In the genomic region with DNA sequence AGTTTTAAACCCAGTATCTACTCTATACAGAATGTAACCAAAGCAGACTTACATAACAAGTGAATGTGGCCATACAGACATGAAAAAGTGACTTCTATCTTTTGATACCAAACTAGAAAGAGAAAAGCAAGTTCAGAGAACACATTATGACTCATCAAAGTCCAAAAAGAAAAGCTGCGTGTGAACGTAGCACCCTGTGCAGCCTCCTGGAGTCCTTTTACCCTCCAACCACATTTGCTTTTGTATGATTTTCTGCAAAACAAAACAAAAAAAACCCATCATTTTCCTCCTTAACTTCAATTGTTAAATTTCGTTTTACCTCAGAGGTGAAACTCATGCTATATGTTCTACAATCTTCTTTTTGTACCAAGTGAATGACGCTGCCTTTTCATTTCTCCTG, we compare ENCODE assay signal across 12 cellular contexts. TPM values are rescaled to one million over a fixed set of nuclear protein-coding genes. Genes with fewer than 3 reads are reported as not detected.
DNase-seq lines count a peak whose midpoint lies in the region; ATAC-seq and TF ChIP-seq lines count a peak whose summit lies in the region.
"Had no signal": no experiment of that assay in that cellular context is flagged by ENCODE, and none has a peak within 500 bp of the region (broad histone marks: within the 10 kb centered on the region; RNA-seq: fewer than 3 reads in every experiment).

No MANE protein-coding gene starts in this region.

- peaks cover 36% of the 10 kb centered on the region for H3K4me1 Mint-ChIP-seq in activated CD4-positive, alpha-beta T cell treated with anti-CD3 and anti-CD28 coated beads, Interleukin-2, amount 10 ng/mL, durations not matched to agents 7 days and 5 days
- H3K4me1 Mint-ChIP-seq in activated naive CD4-positive, alpha-beta T cell treated with anti-CD3 and anti-CD28 coated beads for 36 hours (ENCODE audit: low read depth), result peaks cover 30% of the 10 kb centered on the region
- H3K4me1 Mint-ChIP-seq in neural progenitor cell, result no peaks in the 10 kb centered on the region

- H3K4me1 ChIP-seq in Karpas-422 (ENCODE audit: low read length), result peaks cover 10% of the 10 kb centered on the region
- H3K4me1 ChIP-seq in neural progenitor cell, result peaks cover 4% of the 10 kb centered on the region

- H3K9me3 ChIP-seq in Karpas-422 (ENCODE audit: low read length), result no peaks in the 10 kb centered on the region
- H3K9me3 ChIP-seq in neural progenitor cell (ENCODE audit: low read depth), result no peaks in the 10 kb centered on the region
- H3K9me3 ChIP-seq: left lung had no signal

- no peak overlapping the region for H3K9ac ChIP-seq in Karpas-422 (ENCODE audit: low read length)
- no peak overlapping the region for H3K9ac ChIP-seq in neural progenitor cell

- H3K4me3 Mint-ChIP-seq in activated CD4-positive, alpha-beta T cell treated with anti-CD3 and anti-CD28 coated beads, Interleukin-2, amount 10 ng/mL, durations not matched to agents 7 days and 5 days, result no peak overlapping the region
- H3K4me3 Mint-ChIP-seq in activated naive CD4-positive, alpha-beta T cell treated with anti-CD3 and anti-CD28 coated beads for 36 hours, result no peak overlapping the region
- H3K4me3 Mint-ChIP-seq in neural progenitor cell, result no peak overlapping the region

- no peak for TF ChIP-seq CTCF in neural progenitor cell (IDR thresholded peaks at IDR 0.05)

- H3K9me2 ChIP-seq in Karpas-422 (replicated peaks; ENCODE audit: insufficient read depth, low read length), result no peaks in the 10 kb centered on the region; the same call in 1 of the 2 replicates

- H3K27ac ChIP-seq in Karpas-422 (ENCODE audit: low read length), result no peak overlapping the region
- H3K27ac ChIP-seq in neural progenitor cell, result no peak overlapping the region
- H3K27ac ChIP-seq: cardiac muscle cell, left lung had no signal

- H3K79me2 ChIP-seq in Karpas-422 (ENCODE audit: low read length), result peaks cover 10% of the 10 kb centered on the region; the same call in 1 of the 2 replicates
- no peaks in the 10 kb centered on the region for H3K79me2 ChIP-seq in neural progenitor cell (ENCODE audit: low read depth)

- no peaks in the 10 kb centered on the region for H3K9me3 Mint-ChIP-seq in activated CD4-positive, alpha-beta T cell treated with anti-CD3 and anti-CD28 coated beads, Interleukin-2, amount 10 ng/mL, durations not matched to agents 7 days and 5 days
- H3K9me3 Mint-ChIP-seq in activated naive CD4-positive, alpha-beta T cell treated with anti-CD3 and anti-CD28 coated beads for 36 hours, result no peaks in the 10 kb centered on the region
- H3K9me3 Mint-ChIP-seq in neural progenitor cell, result no peaks in the 10 kb centered on the region

- POLR2A ChIA-PET in activated CD4-positive, alpha-beta T cell treated with anti-CD3 and anti-CD28 coated beads, Interleukin-2, amount 10 ng/mL, durations not matched to agents 7 days and 5 days (lab: Charles Lee), result no interaction called here

- peak; percentile 36 for DNase-seq in activated CD4-positive, alpha-beta T cell treated with anti-CD3 and anti-CD28 coated beads, Interleukin-2, amount 10 ng/mL, durations not matched to agents 7 days and 5 days
- DNase-seq in activated CD4-positive, alpha-beta T cell treated with anti-CD3 and anti-CD28 coated beads for 1 hour, result no peak
- DNase-seq in activated naive CD4-positive, alpha-beta T cell treated with anti-CD3 and anti-CD28 coated beads for 36 hours, result peak; percentile 42
- DNase-seq in Karpas-422 (no peak), amygdala (lab: John Stamatoyannopoulos, UW) (no peak), neural progenitor cell (ENCODE audit: low spot score) (no peak)
- DNase-seq: activated T-cell treated with anti-CD3 and anti-CD28 coated beads, Interleukin-2, amount 50 U/mL, for 1 hour; left lung; naive thymus-derived CD8-positive, alpha-beta T cell had no signal

- H3K27me3 Mint-ChIP-seq in activated CD4-positive, alpha-beta T cell treated with anti-CD3 and anti-CD28 coated beads, Interleukin-2, amount 10 ng/mL, durations not matched to agents 7 days and 5 days, result peaks cover 4% of the 10 kb centered on the region
- no peaks in the 10 kb centered on the region for H3K27me3 Mint-ChIP-seq in activated naive CD4-positive, alpha-beta T cell treated with anti-CD3 and anti-CD28 coated beads for 36 hours (ENCODE audit: low read depth)
- peaks cover 23% of the 10 kb centered on the region for H3K27me3 Mint-ChIP-seq in neural progenitor cell (ENCODE audit: insufficient read depth, low read depth)

- H3K36me3 Mint-ChIP-seq in activated CD4-positive, alpha-beta T cell treated with anti-CD3 and anti-CD28 coated beads, Interleukin-2, amount 10 ng/mL, durations not matched to agents 7 days and 5 days (ENCODE audit: low read depth), result peaks cover 2% of the 10 kb centered on the region
- H3K36me3 Mint-ChIP-seq in activated naive CD4-positive, alpha-beta T cell treated with anti-CD3 and anti-CD28 coated beads for 36 hours (ENCODE audit: low read depth), result peaks cover 2% of the 10 kb centered on the region
- no peaks in the 10 kb centered on the region for H3K36me3 Mint-ChIP-seq in neural progenitor cell

- H3K27ac Mint-ChIP-seq in activated CD4-positive, alpha-beta T cell treated with anti-CD3 and anti-CD28 coated beads, Interleukin-2, amount 10 ng/mL, durations not matched to agents 7 days and 5 days, result peak overlapping the region; percentile 46
- H3K27ac Mint-ChIP-seq in activated naive CD4-positive, alpha-beta T cell treated with anti-CD3 and anti-CD28 coated beads for 36 hours, result peak overlapping the region; percentile 60
- no peak overlapping the region for H3K27ac Mint-ChIP-seq in neural progenitor cell

- H3F3A ChIP-seq in neural progenitor cell (ENCODE audit: low read depth), result no peaks in the 10 kb centered on the region

- ATAC-seq in GM19328 (IDR thresholded peaks at IDR 0.05; ENCODE audit: unreplicated experiment) (peak; percentile 13), HG03103 (IDR thresholded peaks at IDR 0.05; ENCODE audit: low read depth, unreplicated experiment) (peak; percentile 24)
- ATAC-seq: left lung; naive thymus-derived CD8-positive, alpha-beta T cell had no signal

- H3K4me2 ChIP-seq in Karpas-422 (ENCODE audit: low read depth, low read length, poor library complexity, severe bottlenecking) (no peak overlapping the region), neural progenitor cell (no peak overlapping the region)

- H3K36me3 ChIP-seq in Karpas-422 (ENCODE audit: insufficient read depth, low read length) (no peaks in the 10 kb centered on the region), neural progenitor cell (no peaks in the 10 kb centered on the region)
- H3K36me3 ChIP-seq: cardiac muscle cell, left lung had no signal

- H3K27me3 ChIP-seq in Karpas-422 (ENCODE audit: low read length) (no peaks in the 10 kb centered on the region), neural progenitor cell (peaks cover 71% of the 10 kb centered on the region)
- H3K27me3 ChIP-seq: left lung had no signal

- CTCF ChIA-PET in activated CD4-positive, alpha-beta T cell treated with anti-CD3 and anti-CD28 coated beads, Interleukin-2, amount 10 ng/mL, durations not matched to agents 7 days and 5 days (lab: Charles Lee), result interaction anchor here (0.9 to 1.1 kb wide), 2 partner anchors 11 to 74 kb away, joined by 3 to 4 read pairs; no protein-coding TSS in a partner anchor
- CTCF ChIA-PET in activated naive CD4-positive, alpha-beta T cell treated with anti-CD3 and anti-CD28 coated beads for 36 hours (lab: Charles Lee), result interaction anchor here (1.1 to 1.7 kb wide), 3 partner anchors 56 to 133 kb away, joined by 3 to 5 read pairs (median 4); no protein-coding TSS in a partner anchor

- H2AFZ ChIP-seq in Karpas-422 (ENCODE audit: low read length) (no peak overlapping the region), neural progenitor cell (replicated peaks) (no peak overlapping the region)

- intact Hi-C loops in activated naive CD4-positive, alpha-beta T cell treated with anti-CD3 and anti-CD28 coated beads for 36 hours (cut with micrococcal nuclease), result loop anchor here (1.0 to 10.0 kb wide), 4 partner anchors 75 to 1732 kb away; no protein-coding TSS in a partner anchor

- H4K20me1 ChIP-seq in Karpas-422 (ENCODE audit: insufficient read depth, low read depth, low read length) (no peaks in the 10 kb centered on the region), neural progenitor cell (ENCODE audit: low read depth) (peaks cover 5% of the 10 kb centered on the region)

- H3K4me3 ChIP-seq in Karpas-422 (ENCODE audit: low read length), result no peak overlapping the region
- no peak overlapping the region for H3K4me3 ChIP-seq in neural progenitor cell
- H3K4me3 ChIP-seq: cardiac muscle cell, left lung had no signal

RNA-seq across cellular contexts. Expression of a gene that starts 2.8 kb away (rescaled TPM):
- total RNA-seq in activated CD4-positive, alpha-beta T cell treated with anti-CD3 and anti-CD28 coated beads, Interleukin-2, amount 10 ng/mL, durations not matched to agents 7 days and 5 days, result 100 to 1,000 TPM; 264 to 274 TPM
- total RNA-seq in activated naive CD4-positive, alpha-beta T cell treated with anti-CD3 and anti-CD28 coated beads for 36 hours, result 10 to 100 TPM; 87.8 to 89.9 TPM
- total RNA-seq in Karpas-422 (2014; rRNA removed; shearing (Covaris generic); ENCODE audit: low replicate concordance), result 108 and 134 TPM in 2 replicates
- 2.3 and 4.2 TPM in 2 replicates for total RNA-seq in neural progenitor cell (ENCODE audit: low replicate concordance)

Comparison
In these comparisons a context has a peak if more than half of its experiments do, and no peak if none do; other contexts are left out.
1. DNase-seq: peak in activated CD4-positive, alpha-beta T cell treated with anti-CD3 and anti-CD28 coated beads, Interleukin-2, amount 10 ng/mL, durations not matched to agents 7 days and 5 days (single experiment) and activated naive CD4-positive, alpha-beta T cell treated with anti-CD3 and anti-CD28 coated beads for 36 hours (single experiment); none in activated CD4-positive, alpha-beta T cell treated with anti-CD3 and anti-CD28 coated beads for 1 hour (single experiment), Karpas-422 (single experiment), amygdala (0 of 56) and neural progenitor cell (single experiment).
2. RNA of a gene that starts 2.8 kb away (total RNA-seq): 264 to 274 TPM in activated CD4-positive, alpha-beta T cell treated with anti-CD3 and anti-CD28 coated beads, Interleukin-2, amount 10 ng/mL, durations not matched to agents 7 days and 5 days, 108 to 134 TPM in Karpas-422 and 87.8 to 89.9 TPM in activated naive CD4-positive, alpha-beta T cell treated with anti-CD3 and anti-CD28 coated beads for 36 hours; 2.3 to 4.2 TPM in neural progenitor cell; every median in the first group is over 10 times any median in the second.